8 cellular contexts compared by ENCODE assay signal in genomic region chr9:132411091-132411508, GRCh38. TPM values are rescaled to one million over a fixed set of nuclear protein-coding genes. Genes with fewer than 3 reads are reported as not detected.
DNase-seq lines count a peak whose midpoint lies in the region; ATAC-seq and TF ChIP-seq lines count a peak whose summit lies in the region.

No MANE protein-coding gene starts in this region.

- no peaks in the 10 kb centered on the region for H3K9me3 Mint-ChIP-seq in CD8-positive, alpha-beta T cell
- no peaks in the 10 kb centered on the region for H3K9me3 Mint-ChIP-seq in osteocyte (ENCODE audit: unreplicated experiment)

- H3K4me3 ChIP-seq in CD8-positive, alpha-beta T cell (ENCODE audit: low read depth, low read length) = peak overlapping the region; percentile 40
- no peak overlapping the region for H3K4me3 ChIP-seq in fibroblast of pulmonary artery (replicated peaks; ENCODE audit: low read depth, low read length)

- DNase-seq in CD8-positive, alpha-beta T cell = peak; percentile 39 to 77 (median 65)
- DNase-seq in NCI-H774 (lab: John Stamatoyannopoulos, UW) (peak; percentile 91), fibroblast of pulmonary artery (ENCODE audit: low read depth) (peak; percentile 27), osteocyte (ENCODE audit: extremely low spot score, unreplicated experiment) (no peak), ureter (ENCODE audit: low spot score) (peak; percentile 62)
- peak; percentile 82 to 84 for DNase-seq in activated T-cell treated with anti-CD3 and anti-CD28 coated beads, Interleukin-2, amount 50 U/mL, for 48 hours

- POLR2A ChIA-PET in CD8-positive, alpha-beta T cell (lab: Charles Lee) = no interaction called here

- H3K4me1 ChIP-seq in CD8-positive, alpha-beta T cell (ENCODE audit: insufficient read depth, low read length) = peaks cover 34% of the 10 kb centered on the region

- peak; percentile 70 for ATAC-seq in CD8-positive, alpha-beta T cell
- ATAC-seq in HG03175 (IDR thresholded peaks at IDR 0.05; ENCODE audit: unreplicated experiment) = peak; percentile 24
- ATAC-seq in GM21529 (IDR thresholded peaks at IDR 0.05; ENCODE audit: unreplicated experiment) = no peak

- H3K4me1 Mint-ChIP-seq in CD8-positive, alpha-beta T cell (ENCODE audit: low read depth) = peaks cover 33% of the 10 kb centered on the region
- H3K4me1 Mint-ChIP-seq in osteocyte (ENCODE audit: unreplicated experiment) = peaks cover 17% of the 10 kb centered on the region

- no peaks in the 10 kb centered on the region for H3K36me3 ChIP-seq in CD8-positive, alpha-beta T cell (ENCODE audit: insufficient read depth, low read length)

- peak overlapping the region; percentile 75 for H3K4me3 Mint-ChIP-seq in CD8-positive, alpha-beta T cell
- peak overlapping the region; percentile 53 for H3K4me3 Mint-ChIP-seq in osteocyte (ENCODE audit: unreplicated experiment)

- H3K27me3 ChIP-seq in CD8-positive, alpha-beta T cell (ENCODE audit: insufficient read depth, low read length) = peaks cover 17% of the 10 kb centered on the region

- H3K36me3 Mint-ChIP-seq in CD8-positive, alpha-beta T cell = peaks cover 3% of the 10 kb centered on the region
- no peaks in the 10 kb centered on the region for H3K36me3 Mint-ChIP-seq in osteocyte (ENCODE audit: unreplicated experiment)

- TF ChIP-seq CTCF in CD8-positive, alpha-beta T cell (IDR thresholded peaks at IDR 0.05) = peak; percentile 89
- peak; percentile 48 for TF ChIP-seq CTCF in fibroblast of pulmonary artery (IDR thresholded peaks at IDR 0.05; ENCODE audit: low read length, missing control alignments)
- peak; percentile 55 for TF ChIP-seq CTCF in osteocyte (IDR thresholded peaks at IDR 0.05)

- no peaks in the 10 kb centered on the region for H3K9me3 ChIP-seq in CD8-positive, alpha-beta T cell (ENCODE audit: low read length)

- no peak overlapping the region for H3K27ac ChIP-seq in CD8-positive, alpha-beta T cell (ENCODE audit: low read depth, low read length)

- H3K27me3 Mint-ChIP-seq in CD8-positive, alpha-beta T cell (ENCODE audit: low read depth) = peaks cover 50% of the 10 kb centered on the region
- peaks cover 44% of the 10 kb centered on the region for H3K27me3 Mint-ChIP-seq in osteocyte (ENCODE audit: unreplicated experiment)

- intact Hi-C loops in CD8-positive, alpha-beta T cell (cut with DNase I, micrococcal nuclease) = loop anchor here (1.0 to 5.0 kb wide), 6 partner anchors 76 to 561 kb away; no protein-coding TSS in a partner anchor

- CTCF ChIA-PET in CD8-positive, alpha-beta T cell (lab: Charles Lee) = interaction anchor here (0.6 kb wide), 1 partner anchor 73 kb away, joined by 3 read pairs; no protein-coding TSS in a partner anchor

- no peak overlapping the region for H3K27ac Mint-ChIP-seq in CD8-positive, alpha-beta T cell
- H3K27ac Mint-ChIP-seq in osteocyte (ENCODE audit: unreplicated experiment) = no peak overlapping the region

RNA-seq across cellular contexts. Expression of gene CFAP77, which starts 1.1 kb away (rescaled TPM):
- not detected for total RNA-seq in CD8-positive, alpha-beta T cell
- total RNA-seq in osteocyte (0.48 and 0.68 TPM in 2 replicates), ureter (not detected)

RNA-seq across cellular contexts. Expression of gene TTF1, which starts 4.5 kb away (rescaled TPM):
- 10 to 100 TPM; 14.5 to 15.0 TPM for total RNA-seq in CD8-positive, alpha-beta T cell
- total RNA-seq in osteocyte = 11.3 and 12.7 TPM in 2 replicates
- 13.1 TPM for total RNA-seq in ureter

RNA-seq across cellular contexts. Expression of gene SETX, which starts 56.3 kb away (rescaled TPM):
- total RNA-seq in CD8-positive, alpha-beta T cell = 10 to 100 TPM; 37.5 to 40.7 TPM
- total RNA-seq in osteocyte (53.6 and 54.4 TPM in 2 replicates), ureter (67.6 TPM)
